In the genomic region with DNA sequence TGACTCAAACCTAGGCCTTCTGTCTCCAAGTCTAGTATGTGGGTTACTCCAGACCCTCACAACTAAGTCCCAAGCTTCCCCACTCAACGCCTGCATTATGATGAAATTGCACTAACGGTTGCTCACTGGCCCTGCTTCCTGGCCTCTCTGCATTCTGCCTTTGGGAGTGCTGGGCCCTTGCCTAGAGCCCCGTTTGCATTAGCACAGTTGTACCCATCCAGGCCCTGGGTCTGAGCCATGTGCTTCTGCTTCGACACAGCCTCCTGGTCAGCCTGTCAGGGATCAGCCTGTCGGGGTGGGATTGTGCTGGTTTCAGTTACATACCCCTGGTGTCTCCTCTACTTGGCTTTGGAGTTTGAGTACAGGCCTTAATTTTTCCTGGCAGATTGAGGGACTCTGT, we compare ENCODE assay signal across 18 cellular contexts. TPM values are rescaled to one million over a fixed set of nuclear protein-coding genes. Genes with fewer than 3 reads are reported as not detected.
DNase-seq lines count a peak whose midpoint lies in the region; ATAC-seq and TF ChIP-seq lines count a peak whose summit lies in the region.
"Had no signal": no experiment of that assay in that cellular context is flagged by ENCODE, and none has a peak within 500 bp of the region (broad histone marks: within the 10 kb centered on the region; RNA-seq: fewer than 3 reads in every experiment).

No MANE protein-coding gene starts in this region.

- H3K4me1 Mint-ChIP-seq in glutamatergic neuron (ENCODE audit: low read depth, unreplicated experiment), result no peaks in the 10 kb centered on the region

- H3K4me1 ChIP-seq in heart left ventricle (peaks cover 0 to 13% (median 0%) of the 10 kb centered on the region in 12 donors), left ventricle myocardium inferior (peaks cover 15% of the 10 kb centered on the region)

- H3K27ac ChIP-seq in heart left ventricle, result no peak overlapping the region
- no peak overlapping the region for H3K27ac ChIP-seq in left ventricle myocardium inferior (replicated peaks)
- H3K27ac ChIP-seq: GM23248, KMS-11, PC-9 had no signal

- H3K27me3 ChIP-seq in heart left ventricle (no peaks in the 10 kb centered on the region), left ventricle myocardium inferior (ENCODE audit: low read depth) (no peaks in the 10 kb centered on the region)
- H3K27me3 ChIP-seq: MG63 had no signal

- H3K9me3 Mint-ChIP-seq in glutamatergic neuron (ENCODE audit: unreplicated experiment), result peaks cover 2% of the 10 kb centered on the region
- H3K9me3 Mint-ChIP-seq: CD4-positive, CD25-positive, alpha-beta regulatory T cell had no signal

- intact Hi-C loops in heart left ventricle (cut with DNase I), result loop anchor here in 1 of 10 donors (10.0 kb wide), 1 partner anchor 63 kb away; no protein-coding TSS in a partner anchor
- intact Hi-C loops in left ventricle myocardium inferior (cut with micrococcal nuclease), result no loop called here
- intact Hi-C loops in sciatic nerve (cut with DNase I), result no loop called here

- no peak for TF ChIP-seq CTCF in heart left ventricle (IDR thresholded peaks at IDR 0.05)
- TF ChIP-seq CTCF in left ventricle myocardium inferior (IDR thresholded peaks at IDR 0.05; ENCODE audit: borderline replicate concordance), result no peak
- TF ChIP-seq CTCF in NB4 (IDR thresholded peaks at IDR 0.05; ENCODE audit: low read depth, low read length), result no peak
- no peak for TF ChIP-seq CTCF in glutamatergic neuron (IDR thresholded peaks at IDR 0.05; ENCODE audit: partially characterized antibody, unreplicated experiment)

- H3K9me3 ChIP-seq in heart left ventricle, result no peaks in the 10 kb centered on the region
- H3K9me3 ChIP-seq in left ventricle myocardium inferior (replicated peaks), result no peaks in the 10 kb centered on the region
- H3K9me3 ChIP-seq: MG63 had no signal

- TF ChIP-seq POLR2A in heart left ventricle (IDR thresholded peaks at IDR 0.05), result no peak
- TF ChIP-seq POLR2A in NB4 (IDR thresholded peaks at IDR 0.05; ENCODE audit: extremely low read depth, insufficient read length), result no peak

- H3K4me3 ChIP-seq in heart left ventricle, result no peak overlapping the region
- H3K4me3 ChIP-seq in left ventricle myocardium inferior, result no peak overlapping the region
- no peak overlapping the region for H3K4me3 ChIP-seq in NB4 (ENCODE audit: low read depth, low read length)
- H3K4me3 ChIP-seq: GM12878, GM23248, MG63, PC-9 had no signal

- DNase-seq in heart left ventricle (no peak), left ventricle myocardium inferior (no peak), NB4 (ENCODE audit: low read depth) (peak; percentile 47), glutamatergic neuron (no peak), sciatic nerve (ENCODE audit: low spot score) (no peak), globus pallidus (ENCODE audit: low spot score) (no peak), NCI-H128 (lab: John Stamatoyannopoulos, UW; ENCODE audit: unreplicated experiment) (no peak)
- DNase-seq: Calu3; CD4-positive, CD25-positive, alpha-beta regulatory T cell; GM23248; MG63; NCI-H1436; NCI-H2081; NCI-H524; PC-9 had no signal

- peaks cover 5% of the 10 kb centered on the region for H3K27me3 Mint-ChIP-seq in glutamatergic neuron (ENCODE audit: unreplicated experiment)
- H3K27me3 Mint-ChIP-seq: CD4-positive, CD25-positive, alpha-beta regulatory T cell had no signal

- no peak overlapping the region for H3K4me3 Mint-ChIP-seq in glutamatergic neuron (ENCODE audit: unreplicated experiment)
- H3K4me3 Mint-ChIP-seq: CD4-positive, CD25-positive, alpha-beta regulatory T cell had no signal

- 75 to 85% (median 80%) methylated on average over 5 of the region's 5 CpGs for WGBS in heart left ventricle, 4 donors

- H3K36me3 ChIP-seq in heart left ventricle (peaks cover 0 to 83% (median 21%) of the 10 kb centered on the region in 9 donors), left ventricle myocardium inferior (peaks cover 44% of the 10 kb centered on the region)

- H3K36me3 Mint-ChIP-seq in glutamatergic neuron (ENCODE audit: unreplicated experiment), result no peaks in the 10 kb centered on the region

- peak in 3 of 4 donors; percentile 26 to 31 (median 28) for ATAC-seq in heart left ventricle
- ATAC-seq in sciatic nerve, result peak; percentile 42
- ATAC-seq in HG02763 (IDR thresholded peaks at IDR 0.05; ENCODE audit: unreplicated experiment), result no peak
- ATAC-seq: GM12878 had no signal

- peak overlapping the region; percentile 36 for H3K27ac Mint-ChIP-seq in glutamatergic neuron (ENCODE audit: unreplicated experiment)

RNA-seq across cellular contexts. Expression of a gene that starts 58.4 kb away (rescaled TPM):
- 10 to 100 TPM; 16.6 to 54.0 (median 38.1) TPM for total RNA-seq in heart left ventricle
- 10 to 100 TPM; 10.4 to 19.1 TPM for polyA plus RNA-seq in heart left ventricle
- 45.0 TPM for total RNA-seq in left ventricle myocardium inferior
- 86.9 TPM for total RNA-seq in glutamatergic neuron (ENCODE audit: unreplicated experiment)
- total RNA-seq in sciatic nerve, result 88.8 TPM
